24 cellular contexts compared by ENCODE assay signal in genomic region chr16:763903-764750, GRCh38. TPM values are rescaled to one million over a fixed set of nuclear protein-coding genes. Genes with fewer than 3 reads are reported as not detected.
"Had no signal": no experiment of that assay in that cellular context is flagged by ENCODE, and none has a peak within 500 bp of the region (broad histone marks: within the 10 kb centered on the region; RNA-seq: fewer than 3 reads in every experiment).

No MANE protein-coding gene starts in this region.

- H3K4me3 Mint-ChIP-seq: activated CD4-positive, alpha-beta T cell treated with anti-CD3 and anti-CD28 coated beads for 36 hours; immature natural killer cell; nephron; WTC11 had no signal

- ATAC-seq: activated CD4-positive, alpha-beta T cell treated with anti-CD3 and anti-CD28 coated beads for 36 hours; activated naive CD4-positive, alpha-beta T cell treated with anti-CD3 and anti-CD28 coated beads, Interleukin-2, amount 50 U/mL, for 72 hours; heart right ventricle; stimulated activated naive CD8-positive, alpha-beta T cell treated with anti-CD3 and anti-CD28 coated beads, Interleukin-15, Interleukin-2, amounts not matched to agents 100 U/mL and 50 U/mL, for 24 hours; WTC11 had no signal

- DNase-seq: activated CD4-positive, alpha-beta T cell treated with anti-CD3 and anti-CD28 coated beads for 36 hours; activated CD4-positive, alpha-beta T cell treated with anti-CD3 and anti-CD28 coated beads, Interleukin-2, amount 50 U/mL, for 48 hours; activated gamma-delta T cell treated with Interleukin-2 at 50 U/mL for 16 hours; adrenal gland; dermis blood vessel endothelial cell; effector memory CD4-positive, alpha-beta T cell; heart right ventricle; immature natural killer cell; kidney glomerular epithelial cell; left ventricle myocardium inferior; mammary epithelial cell; midbrain; occipital lobe; stimulated activated naive CD8-positive, alpha-beta T cell treated with anti-CD3 and anti-CD28 coated beads, Interleukin-15, Interleukin-2, amounts not matched to agents 100 U/mL and 50 U/mL, for 24 hours; tibial artery had no signal

- H3K4me1 ChIP-seq: adrenal gland, esophagus muscularis mucosa, heart right ventricle, left ventricle myocardium inferior had no signal

- H3K27me3 ChIP-seq: adrenal gland had no signal

- H3K4me1 Mint-ChIP-seq: activated CD4-positive, alpha-beta T cell treated with anti-CD3 and anti-CD28 coated beads for 36 hours; immature natural killer cell; WTC11 had no signal

- H3K27me3 Mint-ChIP-seq: activated CD4-positive, alpha-beta T cell treated with anti-CD3 and anti-CD28 coated beads for 36 hours had no signal

- H3K4me3 ChIP-seq: adrenal gland, esophagus muscularis mucosa, heart right ventricle, left ventricle myocardium inferior, skin epidermis, tibial artery had no signal

- H3K27ac Mint-ChIP-seq: activated CD4-positive, alpha-beta T cell treated with anti-CD3 and anti-CD28 coated beads for 36 hours; activated naive CD4-positive, alpha-beta T cell treated with anti-CD3 and anti-CD28 coated beads, Interleukin-2, amount 50 U/mL, for 72 hours; immature natural killer cell; nephron had no signal

- H3K27ac ChIP-seq: adrenal gland, esophagus muscularis mucosa, heart right ventricle, left ventricle myocardium inferior, skin epidermis, tibial artery had no signal

- FAIRE-seq: bronchial epithelial cell, endothelial cell of umbilical vein had no signal

- H3K9me3 ChIP-seq: adrenal gland, esophagus muscularis mucosa, heart right ventricle, left ventricle myocardium inferior, tibial artery had no signal

- H3K36me3 ChIP-seq: adrenal gland, esophagus muscularis mucosa, heart right ventricle, left ventricle myocardium inferior, tibial artery had no signal

- H3K36me3 Mint-ChIP-seq: activated naive CD4-positive, alpha-beta T cell treated with anti-CD3 and anti-CD28 coated beads, Interleukin-2, amount 50 U/mL, for 72 hours; immature natural killer cell; WTC11 had no signal

- H3K9me3 Mint-ChIP-seq: activated naive CD4-positive, alpha-beta T cell treated with anti-CD3 and anti-CD28 coated beads, Interleukin-2, amount 50 U/mL, for 72 hours; immature natural killer cell; nephron; WTC11 had no signal

RNA-seq across cellular contexts. Expression of gene MSLN, which starts 3.6 kb away (rescaled TPM):
- total RNA-seq: activated CD4-positive, alpha-beta T cell treated with anti-CD3 and anti-CD28 coated beads for 36 hours; activated naive CD4-positive, alpha-beta T cell treated with anti-CD3 and anti-CD28 coated beads, Interleukin-2, amount 50 U/mL, for 72 hours; dermis blood vessel endothelial cell; endothelial cell of umbilical vein; occipital lobe had no signal
- polyA plus RNA-seq: endothelial cell of umbilical vein, immature natural killer cell had no signal

RNA-seq across cellular contexts. Expression of gene GNG13, which starts 36.4 kb away (rescaled TPM):
- total RNA-seq: activated CD4-positive, alpha-beta T cell treated with anti-CD3 and anti-CD28 coated beads for 36 hours; activated naive CD4-positive, alpha-beta T cell treated with anti-CD3 and anti-CD28 coated beads, Interleukin-2, amount 50 U/mL, for 72 hours; adrenal gland; bronchial epithelial cell; dermis blood vessel endothelial cell; endothelial cell of umbilical vein; esophagus muscularis mucosa; heart right ventricle; left ventricle myocardium inferior; mammary epithelial cell; occipital lobe; posterior vena cava; urinary bladder; WTC11 had no signal
- polyA plus RNA-seq: adrenal gland, endothelial cell of umbilical vein, heart right ventricle, immature natural killer cell, mammary epithelial cell, urinary bladder had no signal
